13 cellular contexts compared by ENCODE assay signal in the genomic region with DNA sequence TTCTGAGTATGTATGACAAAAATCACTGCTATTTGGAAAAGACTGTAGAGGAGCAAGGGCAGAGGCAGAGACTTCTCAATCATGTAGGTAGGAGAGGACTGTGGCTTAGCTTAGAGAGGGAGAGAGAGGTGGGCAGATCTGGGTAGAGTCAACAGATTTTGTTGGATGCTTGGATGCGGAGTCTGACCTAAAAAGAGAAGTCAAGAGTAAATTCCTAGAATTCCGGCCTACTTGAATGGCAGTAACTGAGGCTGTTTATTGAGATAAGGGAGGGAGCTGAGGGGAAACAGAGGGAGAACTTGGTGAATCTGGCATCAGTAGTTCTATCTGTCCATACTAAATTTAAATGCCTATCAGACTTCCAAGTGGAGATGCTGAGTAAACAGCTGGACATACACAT. TPM values are rescaled to one million over a fixed set of nuclear protein-coding genes. Genes with fewer than 3 reads are reported as not detected.
A peak's percentile ranks its signal among the peaks of the same experiment; 100 is the strongest.
DNase-seq lines count a peak whose midpoint lies in the region; ATAC-seq and TF ChIP-seq lines count a peak whose summit lies in the region.
"Had no signal": no experiment of that assay in that cellular context is flagged by ENCODE, and none has a peak within 500 bp of the region (broad histone marks: within the 10 kb centered on the region; RNA-seq: fewer than 3 reads in every experiment).

No MANE protein-coding gene starts in this region.

- in situ Hi-C loops in GM23248 (cut with MboI): loop anchor here (25.0 kb wide), 1 partner anchor 513 kb away; no protein-coding TSS in a partner anchor

- H3K4me2 ChIP-seq in GM23248 (ENCODE audit: unreplicated experiment): peak overlapping the region; percentile 95

- H3K4me3 ChIP-seq in GM23248: peak overlapping the region; percentile 88

- H2AFZ ChIP-seq in GM23248: no peak overlapping the region

- no peak overlapping the region for H3K4me3 Mint-ChIP-seq in central memory CD8-positive, alpha-beta T cell
- no peak overlapping the region for H3K4me3 Mint-ChIP-seq in osteocyte (ENCODE audit: unreplicated experiment)

- H3K27me3 ChIP-seq in GM23248 (replicated peaks; ENCODE audit: insufficient read depth): no peaks in the 10 kb centered on the region

- peaks cover 25% of the 10 kb centered on the region for H3K4me1 Mint-ChIP-seq in central memory CD8-positive, alpha-beta T cell
- H3K4me1 Mint-ChIP-seq in osteocyte (ENCODE audit: unreplicated experiment): peaks cover 38% of the 10 kb centered on the region

- H3K9ac ChIP-seq in GM23248: peak overlapping the region; percentile 97

- peaks cover 85% of the 10 kb centered on the region for H3K79me2 ChIP-seq in GM23248 (ENCODE audit: insufficient read depth)

- no peaks in the 10 kb centered on the region for H3K9me2 ChIP-seq in GM23248 (ENCODE audit: insufficient read depth)

- H3K27ac Mint-ChIP-seq in central memory CD8-positive, alpha-beta T cell (ENCODE audit: low read depth): peak overlapping the region; percentile 14
- H3K27ac Mint-ChIP-seq in osteocyte (ENCODE audit: unreplicated experiment): peak overlapping the region; percentile 75

- TF ChIP-seq CTCF in osteocyte (IDR thresholded peaks at IDR 0.05): no peak

- no peaks in the 10 kb centered on the region for H3K9me3 ChIP-seq in GM23248 (ENCODE audit: low read depth)

- DNase-seq in EL: peak; percentile 45
- DNase-seq in GM23248: peak; percentile 10
- no peak for DNase-seq in central memory CD8-positive, alpha-beta T cell (ENCODE audit: low spot score in 2 of 2)
- no peak for DNase-seq in osteocyte (ENCODE audit: extremely low spot score, unreplicated experiment)
- DNase-seq in NCI-H2171 treated with DMSO at 0.1 percent for 48 hours (lab: John Stamatoyannopoulos, UW): no peak
- no peak for DNase-seq in NAMALWA (ENCODE audit: low spot score)
- DNase-seq in posterior cingulate gyrus: no peak
- no peak for DNase-seq in GDM1 (lab: John Stamatoyannopoulos, UW)
- DNase-seq: activated CD4-positive, alpha-beta T cell treated with anti-CD3 and anti-CD28 coated beads, Interleukin-2, amount 50 U/mL, for 1 hour; activated naive CD4-positive, alpha-beta T cell treated with Interleukin-2 at 50 U/mL for 16 hours; CD4-positive, alpha-beta memory T cell; kidney; NCI-H2081 treated with DMSO at 0.1 percent for 48 hours had no signal

- peaks cover 26% of the 10 kb centered on the region for H3K4me1 ChIP-seq in GM23248 (ENCODE audit: insufficient read depth)

- peak overlapping the region; percentile 84 for H3K27ac ChIP-seq in GM23248

- H3K36me3 Mint-ChIP-seq in central memory CD8-positive, alpha-beta T cell (ENCODE audit: insufficient read depth): peaks cover 7% of the 10 kb centered on the region
- H3K36me3 Mint-ChIP-seq in osteocyte (ENCODE audit: unreplicated experiment): peaks cover 2% of the 10 kb centered on the region

- H3F3A ChIP-seq in GM23248 (ENCODE audit: insufficient read depth): peaks cover 31% of the 10 kb centered on the region

- intact Hi-C loops in posterior cingulate gyrus (cut with DNase I): no loop called here

- no peaks in the 10 kb centered on the region for H3K36me3 ChIP-seq in GM23248 (ENCODE audit: low read depth)

- H3K27me3 Mint-ChIP-seq in central memory CD8-positive, alpha-beta T cell: no peaks in the 10 kb centered on the region
- no peaks in the 10 kb centered on the region for H3K27me3 Mint-ChIP-seq in osteocyte (ENCODE audit: unreplicated experiment)

- ATAC-seq in central memory CD8-positive, alpha-beta T cell (replicated peaks; ENCODE audit: extremely low read depth, poor library complexity, severe bottlenecking): no peak

- 52 to 63% methylated on average over 2 of the region's 2 CpGs for WGBS in GM23248 (ENCODE audit: low coverage in 1 of 2, low lambda C conversion rate in 2 of 2, missing lambda C conversion rate in 2 of 2), 2 experiments

- peaks cover 1% of the 10 kb centered on the region; the same call in 1 of the 2 replicates for H4K20me1 ChIP-seq in GM23248 (ENCODE audit: insufficient read depth)

- no peaks in the 10 kb centered on the region for H3K9me3 Mint-ChIP-seq in central memory CD8-positive, alpha-beta T cell
- H3K9me3 Mint-ChIP-seq in osteocyte (ENCODE audit: unreplicated experiment): peaks cover 4% of the 10 kb centered on the region

RNA-seq across cellular contexts. Expression of gene TICAM2, which starts 2.4 kb away (rescaled TPM):
- 1.9 and 12.3 TPM in 2 replicates for total RNA-seq in GM23248 (2014; rRNA removed; shearing (Covaris generic))
- polyA plus RNA-seq in GM23248 (2016; fragmentation: Nextera tagmentation; extraction: Ambion mirVana): 11.3 and 14.1 TPM in 2 replicates
- total RNA-seq in osteocyte: 1.6 and 2.8 TPM in 2 replicates

RNA-seq across cellular contexts. Expression of gene TMED7, which starts 25.9 kb away (rescaled TPM):
- total RNA-seq in GM23248 (2014; rRNA removed; shearing (Covaris generic)): 152 and 163 TPM in 2 replicates
- polyA plus RNA-seq in GM23248 (2016; fragmentation: Nextera tagmentation; extraction: Ambion mirVana): 97.7 and 98.7 TPM in 2 replicates
- total RNA-seq in osteocyte: 108 and 109 TPM in 2 replicates

RNA-seq across cellular contexts. Expression of gene FEM1C, which starts 55.3 kb away (rescaled TPM):
- 16.5 and 18.3 TPM in 2 replicates for total RNA-seq in GM23248 (2014; rRNA removed; shearing (Covaris generic))
- polyA plus RNA-seq in GM23248 (2016; fragmentation: Nextera tagmentation; extraction: Ambion mirVana): 11.2 and 12.0 TPM in 2 replicates
- total RNA-seq in osteocyte: 12.4 and 12.8 TPM in 2 replicates

Comparison
In these comparisons a context has a peak if more than half of its experiments do, and no peak if none do; other contexts are left out.
1. DNase-seq: peak in EL (single experiment) and GM23248 (single experiment); none in central memory CD8-positive, alpha-beta T cell (0 of 2), osteocyte (single experiment), NCI-H2171 treated with DMSO at 0.1 percent for 48 hours (single experiment), NAMALWA (single experiment), posterior cingulate gyrus (0 of 10) and GDM1 (single experiment).